ENCODE assay signal across 8 cellular contexts in genomic region chr4:1899149-1900086, GRCh38. TPM values are rescaled to one million over a fixed set of nuclear protein-coding genes. Genes with fewer than 3 reads are reported as not detected.
A peak's percentile ranks its signal among the peaks of the same experiment; 100 is the strongest.
DNase-seq lines count a peak whose midpoint lies in the region; ATAC-seq and TF ChIP-seq lines count a peak whose summit lies in the region.

No MANE protein-coding gene starts in this region.

- peak overlapping the region; percentile 3 for H3K27ac ChIP-seq in RWPE2 (ENCODE audit: poor library complexity, severe bottlenecking)
- H3K27ac ChIP-seq in foreskin keratinocyte = no peak overlapping the region
- no peak overlapping the region for H3K27ac ChIP-seq in thyroid gland

- intact Hi-C loops in thyroid gland (cut with DNase I) = loop anchor here (10.0 kb wide), 1 partner anchor 85 kb away; no protein-coding TSS in a partner anchor

- H3K4me1 ChIP-seq in RWPE2 (ENCODE audit: insufficient read depth, poor library complexity, severe bottlenecking) (no peaks in the 10 kb centered on the region), foreskin keratinocyte (no peaks in the 10 kb centered on the region), thyroid gland (no peaks in the 10 kb centered on the region)

- H3K36me3 Mint-ChIP-seq in osteocyte (ENCODE audit: unreplicated experiment) = peaks cover 12% of the 10 kb centered on the region

- DNase-seq in DMS 273 (lab: John Stamatoyannopoulos, UW; ENCODE audit: unreplicated experiment) (peak; percentile 80), RWPE2 (ENCODE audit: low spot score) (no peak), foreskin keratinocyte (peak; percentile 12 to 47), osteocyte (ENCODE audit: extremely low spot score, unreplicated experiment) (peak; percentile 87), thyroid gland (peak; percentile 68)
- peak; percentile 52 for DNase-seq in activated effector memory CD4-positive, alpha-beta T cell treated with Interleukin-2 at 50 U/mL for 16 hours

- TF ChIP-seq CTCF in LNCAP (IDR thresholded peaks at IDR 0.05) (peak; percentile 83), RWPE2 (IDR thresholded peaks at IDR 0.05; ENCODE audit: poor library complexity, severe bottlenecking) (peak; percentile 92), foreskin keratinocyte (conservative IDR thresholded peaks at IDR 0.05) (peak; percentile 90), osteocyte (IDR thresholded peaks at IDR 0.05) (peak; percentile 88), thyroid gland (IDR thresholded peaks at IDR 0.05) (peak; percentile 79 to 94 (median 86))

- no peaks in the 10 kb centered on the region for H3K9me3 Mint-ChIP-seq in osteocyte (ENCODE audit: unreplicated experiment)

- H3K27me3 Mint-ChIP-seq in osteocyte (ENCODE audit: unreplicated experiment) = no peaks in the 10 kb centered on the region

- H3K4me3 ChIP-seq in RWPE2 (ENCODE audit: severe bottlenecking) (no peak overlapping the region), thyroid gland (replicated peaks in 1 of 3) (no peak overlapping the region)

- peak overlapping the region; percentile 79 for H3K27ac Mint-ChIP-seq in osteocyte (ENCODE audit: unreplicated experiment)

- H3K27me3 ChIP-seq in RWPE2 (ENCODE audit: insufficient read depth, poor library complexity, severe bottlenecking) = no peaks in the 10 kb centered on the region
- no peaks in the 10 kb centered on the region for H3K27me3 ChIP-seq in foreskin keratinocyte
- H3K27me3 ChIP-seq in thyroid gland = no peaks in the 10 kb centered on the region

- no peak for TF ChIP-seq POLR2A in thyroid gland (IDR thresholded peaks at IDR 0.05)

- H3K36me3 ChIP-seq in RWPE2 (ENCODE audit: low read depth) = peaks cover 60% of the 10 kb centered on the region
- H3K36me3 ChIP-seq in thyroid gland = no peaks in the 10 kb centered on the region

- H3K4me1 Mint-ChIP-seq in osteocyte (ENCODE audit: unreplicated experiment) = peaks cover 15% of the 10 kb centered on the region

- H3K4me3 Mint-ChIP-seq in osteocyte (ENCODE audit: unreplicated experiment) = no peak overlapping the region

- no peaks in the 10 kb centered on the region for H3K9me3 ChIP-seq in RWPE2 (ENCODE audit: severe bottlenecking)
- H3K9me3 ChIP-seq in thyroid gland = no peaks in the 10 kb centered on the region

- peak; percentile 74 for ATAC-seq in GM21717 (IDR thresholded peaks at IDR 0.05; ENCODE audit: unreplicated experiment)
- peak; percentile 92 for ATAC-seq in RWPE2 (ENCODE audit: low read depth)
- ATAC-seq in foreskin keratinocyte = peak; percentile 77

- WGBS in thyroid gland, 2 donors = 28 to 33% methylated on average over 15 of the region's 15 CpGs

RNA-seq across cellular contexts. Expression of gene NSD2, which starts 28.2 kb away (rescaled TPM):
- total RNA-seq in foreskin keratinocyte (115 and 132 TPM in 2 replicates), osteocyte (63.4 and 66.4 TPM in 2 replicates), thyroid gland (10 to 100 TPM; 30.9 to 63.7 (median 40.3) TPM)
- 28.5 and 36.8 TPM in 2 replicates for polyA plus RNA-seq in foreskin keratinocyte

RNA-seq across cellular contexts. Expression of gene LETM1, which starts 43.5 kb away (rescaled TPM):
- total RNA-seq in foreskin keratinocyte (54.3 and 61.8 TPM in 2 replicates), osteocyte (48.2 and 49.9 TPM in 2 replicates), thyroid gland (10 to 100 TPM; 30.1 to 58.4 (median 49.0) TPM)
- 19.5 and 23.5 TPM in 2 replicates for polyA plus RNA-seq in foreskin keratinocyte
